ENCODE assay signal across 17 cellular contexts in genomic region chr9:98342103-98342818, GRCh38.
"Had no signal": no experiment of that assay in that cellular context is flagged by ENCODE, and none has a peak within 500 bp of the region (broad histone marks: within the 10 kb centered on the region; RNA-seq: fewer than 3 reads in every experiment).

No MANE protein-coding gene starts in this region.

- H3K4me3 Mint-ChIP-seq: activated B cell treated with CpG ODN at 0.5 μM for 24 hours; activated CD4-positive, alpha-beta T cell treated with anti-CD3 and anti-CD28 coated beads for 36 hours; activated naive CD8-positive, alpha-beta T cell treated with anti-CD3 and anti-CD28 coated beads for 36 hours; naive thymus-derived CD8-positive, alpha-beta T cell; T-cell; T-helper 2 cell treated with Interferon-gamma antibody and Interleukin-4, amounts not matched to agents 5 μg/mL and 100 μg/mL, for 36 hours had no signal

- H3K36me3 Mint-ChIP-seq: activated naive CD8-positive, alpha-beta T cell treated with anti-CD3 and anti-CD28 coated beads for 36 hours; naive thymus-derived CD8-positive, alpha-beta T cell; T-cell had no signal

- H3K27ac ChIP-seq: lower lobe of right lung had no signal

- H3K9me3 Mint-ChIP-seq: T-helper 2 cell treated with Interferon-gamma antibody and Interleukin-4, amounts not matched to agents 5 μg/mL and 100 μg/mL, for 36 hours had no signal

- H3K4me1 Mint-ChIP-seq: activated B cell treated with CpG ODN at 0.5 μM for 24 hours; activated CD4-positive, alpha-beta T cell treated with anti-CD3 and anti-CD28 coated beads for 36 hours; activated naive CD8-positive, alpha-beta T cell treated with anti-CD3 and anti-CD28 coated beads for 36 hours had no signal

- DNase-seq: activated B cell treated with CpG ODN at 0.5 μM for 24 hours; activated CD4-positive, alpha-beta T cell treated with anti-CD3 and anti-CD28 coated beads for 36 hours; activated CD4-positive, alpha-beta T cell treated with anti-CD3 and anti-CD28 coated beads, Interleukin-2, amount 50 U/mL, for 48 hours; activated naive CD4-positive, alpha-beta T cell treated with Interleukin-2 at 50 U/mL for 16 hours; activated naive CD8-positive, alpha-beta T cell treated with anti-CD3 and anti-CD28 coated beads for 36 hours; activated T-cell treated with anti-CD3 and anti-CD28 coated beads, Interleukin-2, amount 50 U/mL, for 48 hours; foreskin fibroblast; lower lobe of right lung; naive thymus-derived CD8-positive, alpha-beta T cell; retina; spleen; stimulated activated CD4-positive, alpha-beta T cell treated with anti-CD3 and anti-CD28 coated beads, Interleukin-4, amount 100 ng/mL, for 1 hour; stimulated activated naive CD4-positive, alpha-beta T cell treated with Interleukin-2 at 50 U/mL for 16 hours; T-cell had no signal

- H3K36me3 ChIP-seq: lower lobe of right lung, spleen had no signal

- H3K4me3 ChIP-seq: lower lobe of right lung, spleen had no signal

- H3K9me3 ChIP-seq: lower lobe of right lung had no signal

- ATAC-seq: activated CD4-positive, alpha-beta T cell treated with anti-CD3 and anti-CD28 coated beads for 36 hours; left lobe of liver; naive thymus-derived CD8-positive, alpha-beta T cell; T-cell had no signal

- H3K27ac Mint-ChIP-seq: activated B cell treated with CpG ODN at 0.5 μM for 24 hours; activated CD4-positive, alpha-beta T cell treated with anti-CD3 and anti-CD28 coated beads for 36 hours; activated naive CD8-positive, alpha-beta T cell treated with anti-CD3 and anti-CD28 coated beads for 36 hours; progenitor cell of endocrine pancreas; T-cell; T-helper 2 cell treated with Interferon-gamma antibody and Interleukin-4, amounts not matched to agents 5 μg/mL and 100 μg/mL, for 36 hours had no signal
